In the genomic region with DNA sequence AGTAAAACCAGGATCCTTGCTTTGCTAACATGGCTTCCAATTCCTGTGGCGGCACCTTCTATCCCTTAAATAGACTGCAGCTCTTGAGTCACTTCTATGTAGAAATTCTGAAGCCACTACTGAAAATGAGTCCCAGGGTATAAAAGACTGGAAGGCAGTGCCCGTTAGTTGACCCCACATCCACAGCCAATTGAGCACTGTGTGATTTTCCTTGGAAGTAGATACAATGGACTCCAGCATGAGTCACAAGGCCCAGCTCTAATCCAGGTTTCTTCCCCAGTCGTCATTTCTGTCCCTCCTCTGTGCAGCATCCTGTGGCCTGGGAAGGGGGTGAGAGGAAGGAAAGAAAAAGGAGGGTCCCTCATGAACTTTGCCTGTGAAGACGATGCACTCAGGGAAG, we compare ENCODE assay signal across 23 cellular contexts.
A peak's percentile ranks its signal among the peaks of the same experiment; 100 is the strongest.
DNase-seq lines count a peak whose midpoint lies in the region; ATAC-seq lines count a peak whose summit lies in the region.
"Had no signal": no experiment of that assay in that cellular context is flagged by ENCODE, and none has a peak within 500 bp of the region (broad histone marks: within the 10 kb centered on the region; RNA-seq: fewer than 3 reads in every experiment).

No MANE protein-coding gene starts in this region.

- H3K9ac ChIP-seq in GM23248 = no peak overlapping the region
- H3K9ac ChIP-seq in adipocyte (ENCODE audit: low read length) = no peak overlapping the region

- H3K4me3 Mint-ChIP-seq in stimulated activated memory B cell treated with anti-CD40 and anti-IgM and Interleukin-4, amounts not matched to agents 10 μg/mL and 1 μg/mL and 100 μg/mL, for 72 hours = no peak overlapping the region
- H3K4me3 Mint-ChIP-seq: central memory CD8-positive, alpha-beta T cell; memory B cell; naive thymus-derived CD4-positive, alpha-beta T cell had no signal

- H3K36me3 ChIP-seq in GM23248 (ENCODE audit: low read depth) (no peaks in the 10 kb centered on the region), adipocyte (ENCODE audit: control insufficient read depth, insufficient read depth, low read length, severe bottlenecking) (no peaks in the 10 kb centered on the region)
- H3K36me3 ChIP-seq: adrenal gland, esophagus muscularis mucosa had no signal

- no peak overlapping the region for H3K27ac Mint-ChIP-seq in stimulated activated memory B cell treated with anti-CD40 and anti-IgM and Interleukin-4, amounts not matched to agents 10 μg/mL and 1 μg/mL and 100 μg/mL, for 72 hours
- H3K27ac Mint-ChIP-seq: memory B cell; naive thymus-derived CD4-positive, alpha-beta T cell had no signal

- H3K27me3 ChIP-seq in GM23248 (replicated peaks; ENCODE audit: insufficient read depth) = no peaks in the 10 kb centered on the region
- no peaks in the 10 kb centered on the region for H3K27me3 ChIP-seq in adipocyte (replicated peaks; ENCODE audit: control insufficient read depth, insufficient read depth, low read length)
- H3K27me3 ChIP-seq: adrenal gland, esophagus muscularis mucosa had no signal

- peaks cover 8% of the 10 kb centered on the region; the same call in 1 of the 2 replicates for H3F3A ChIP-seq in GM23248 (ENCODE audit: insufficient read depth)

- H3K27me3 Mint-ChIP-seq in stimulated activated memory B cell treated with anti-CD40 and anti-IgM and Interleukin-4, amounts not matched to agents 10 μg/mL and 1 μg/mL and 100 μg/mL, for 72 hours = peaks cover 28% of the 10 kb centered on the region

- DNase-seq in GM23248 (peak; percentile 85), adipocyte (ENCODE audit: low read depth) (peak; percentile 6), fibroblast of the conjunctiva (ENCODE audit: low read depth) (peak; percentile 34), stromal cell of bone marrow (ENCODE audit: low read depth) (peak; percentile 56)
- DNase-seq: activated CD4-positive, alpha-beta T cell treated with anti-CD3 and anti-CD28 coated beads for 48 hours; activated CD8-positive, alpha-beta memory T cell treated with anti-CD3 and anti-CD28 coated beads, Interleukin-2, amount 50 U/mL, for 48 hours; activated effector memory CD4-positive, alpha-beta T cell treated with anti-CD3 and anti-CD28 coated beads, Interleukin-2, amount 50 U/mL, for 16 hours; adrenal gland; Calu3; effector CD4-positive, alpha-beta T cell; hippocampal formation; KG1; naive thymus-derived CD4-positive, alpha-beta T cell; NCI-H2029; NCI-H510A treated with DMSO at 0.1 percent for 48 hours had no signal

- H3K79me2 ChIP-seq in GM23248 (ENCODE audit: insufficient read depth) = no peaks in the 10 kb centered on the region

- peak overlapping the region; percentile 5 for H3K4me2 ChIP-seq in GM23248 (ENCODE audit: unreplicated experiment)

- H3K9me2 ChIP-seq in GM23248 (ENCODE audit: insufficient read depth) = no peaks in the 10 kb centered on the region

- no peaks in the 10 kb centered on the region for H3K9me3 Mint-ChIP-seq in stimulated activated memory B cell treated with anti-CD40 and anti-IgM and Interleukin-4, amounts not matched to agents 10 μg/mL and 1 μg/mL and 100 μg/mL, for 72 hours
- H3K9me3 Mint-ChIP-seq: central memory CD8-positive, alpha-beta T cell had no signal

- H3K9me3 ChIP-seq in GM23248 (ENCODE audit: low read depth) = no peaks in the 10 kb centered on the region
- H3K9me3 ChIP-seq in adipocyte (ENCODE audit: control insufficient read depth, low read length) = no peaks in the 10 kb centered on the region
- H3K9me3 ChIP-seq: adrenal gland, esophagus muscularis mucosa had no signal

- H2AFZ ChIP-seq in GM23248 = no peak overlapping the region

- H3K4me1 ChIP-seq in GM23248 (ENCODE audit: insufficient read depth) (peaks cover 7% of the 10 kb centered on the region; the same call in 1 of the 2 replicates), adipocyte (ENCODE audit: control insufficient read depth, insufficient read depth, low read length) (no peaks in the 10 kb centered on the region)
- H3K4me1 ChIP-seq: adrenal gland had no signal

- 5 to 9% methylated on average over 4 of the region's 4 CpGs for WGBS in GM23248 (ENCODE audit: low coverage in 1 of 2, low lambda C conversion rate in 2 of 2, missing lambda C conversion rate in 2 of 2), 2 experiments

- in situ Hi-C loops in GM23248 (cut with MboI) = no loop called here

- H4K20me1 ChIP-seq in GM23248 (ENCODE audit: insufficient read depth) = no peaks in the 10 kb centered on the region

- H3K4me3 ChIP-seq in GM23248 = no peak overlapping the region
- no peak overlapping the region for H3K4me3 ChIP-seq in adipocyte (ENCODE audit: low read length)
- H3K4me3 ChIP-seq: adrenal gland, esophagus muscularis mucosa, GM12878 had no signal

- no peaks in the 10 kb centered on the region for H3K36me3 Mint-ChIP-seq in stimulated activated memory B cell treated with anti-CD40 and anti-IgM and Interleukin-4, amounts not matched to agents 10 μg/mL and 1 μg/mL and 100 μg/mL, for 72 hours
- H3K36me3 Mint-ChIP-seq: memory B cell had no signal

- H3K4me1 Mint-ChIP-seq in stimulated activated memory B cell treated with anti-CD40 and anti-IgM and Interleukin-4, amounts not matched to agents 10 μg/mL and 1 μg/mL and 100 μg/mL, for 72 hours = no peaks in the 10 kb centered on the region
- H3K4me1 Mint-ChIP-seq: central memory CD8-positive, alpha-beta T cell; memory B cell had no signal

- ATAC-seq in HG03457 (IDR thresholded peaks at IDR 0.05; ENCODE audit: unreplicated experiment) = no peak
- no peak for ATAC-seq in GM18519 (IDR thresholded peaks at IDR 0.05; ENCODE audit: low FRiP score, unreplicated experiment)
- ATAC-seq in GM21528 (IDR thresholded peaks at IDR 0.05; ENCODE audit: low FRiP score, unreplicated experiment) = no peak
- ATAC-seq in stimulated activated memory B cell treated with anti-CD40 and anti-IgM and Interleukin-4, amounts not matched to agents 10 μg/mL and 1 μg/mL and 100 μg/mL, for 72 hours = no peak
- ATAC-seq: GM12878; naive thymus-derived CD4-positive, alpha-beta T cell had no signal

- H3K27ac ChIP-seq in GM23248 = peak overlapping the region; percentile 44
- H3K27ac ChIP-seq: adrenal gland, esophagus muscularis mucosa had no signal

Comparison
In these comparisons a context has a peak if more than half of its experiments do, and no peak if none do; other contexts are left out.
1. DNase-seq: peak in every context shown above with its lines; median percentile 85 in GM23248; 56 in stromal cell of bone marrow; 34 in fibroblast of the conjunctiva; 6 in adipocyte.